In genomic region chr12:54749191-54749818, GRCh38 we compare ENCODE assay signal across 8 cellular contexts.
DNase-seq lines count a peak whose midpoint lies in the region; ATAC-seq, FAIRE-seq and TF ChIP-seq lines count a peak whose summit lies in the region.

No MANE protein-coding gene starts in this region.

- peaks cover 4% of the 10 kb centered on the region for H3K36me3 Mint-ChIP-seq in activated naive CD4-positive, alpha-beta T cell treated with anti-CD3 and anti-CD28 coated beads, Interleukin-2, amount 50 U/mL, for 24 hours

- TF ChIP-seq CTCF in WI38 (IDR thresholded peaks at IDR 0.05; ENCODE audit: low read depth, low read length) (peak; percentile 42; the same call in 1 of the 2 replicates), epithelial cell of proximal tubule (conservative IDR thresholded peaks at IDR 0.05; ENCODE audit: low read depth, low read length) (peak; percentile 85), neural cell (IDR thresholded peaks at IDR 0.05; ENCODE audit: poor library complexity, severe bottlenecking) (peak; percentile 89)

- no peaks in the 10 kb centered on the region for H3K9me2 ChIP-seq in neural cell (ENCODE audit: insufficient read depth, low read length)

- FAIRE-seq in H54 (lab: Jason Lieb, UNC): peak; percentile 91

- no peak overlapping the region for H3K4me2 ChIP-seq in neural cell (ENCODE audit: low read length)

- no peaks in the 10 kb centered on the region for H3K9me3 ChIP-seq in neural cell (ENCODE audit: low read length)

- no peak for TF ChIP-seq POLR2A in H54 (IDR thresholded peaks at IDR 0.05; ENCODE audit: low read depth, low read length)

- H3K4me1 Mint-ChIP-seq in activated naive CD4-positive, alpha-beta T cell treated with anti-CD3 and anti-CD28 coated beads, Interleukin-2, amount 50 U/mL, for 24 hours: peaks cover 20% of the 10 kb centered on the region

- peak overlapping the region; percentile 45 for H3K4me3 Mint-ChIP-seq in activated naive CD4-positive, alpha-beta T cell treated with anti-CD3 and anti-CD28 coated beads, Interleukin-2, amount 50 U/mL, for 24 hours

- H3K27ac ChIP-seq in neural cell (ENCODE audit: low read length): no peak overlapping the region

- H4K20me1 ChIP-seq in neural cell (ENCODE audit: insufficient read depth): no peaks in the 10 kb centered on the region

- H3K27me3 Mint-ChIP-seq in activated naive CD4-positive, alpha-beta T cell treated with anti-CD3 and anti-CD28 coated beads, Interleukin-2, amount 50 U/mL, for 24 hours: no peaks in the 10 kb centered on the region

- no peaks in the 10 kb centered on the region for H3K9me3 Mint-ChIP-seq in activated naive CD4-positive, alpha-beta T cell treated with anti-CD3 and anti-CD28 coated beads, Interleukin-2, amount 50 U/mL, for 24 hours

- no peaks in the 10 kb centered on the region for H3K36me3 ChIP-seq in neural cell (ENCODE audit: insufficient read depth, low read length)

- H3K27ac Mint-ChIP-seq in activated naive CD4-positive, alpha-beta T cell treated with anti-CD3 and anti-CD28 coated beads, Interleukin-2, amount 50 U/mL, for 24 hours: no peak overlapping the region

- H3K4me3 ChIP-seq in WI38 (ENCODE audit: low read depth, low read length) (no peak overlapping the region), epithelial cell of proximal tubule (ENCODE audit: low read depth, low read length) (no peak overlapping the region), neural cell (ENCODE audit: low read length) (no peak overlapping the region)

- no peaks in the 10 kb centered on the region for H3K27me3 ChIP-seq in neural cell (ENCODE audit: insufficient read depth, low read depth, low read length)

- TF ChIP-seq RAD21 in neural cell (conservative IDR thresholded peaks at IDR 0.05): peak; percentile 90

- no peaks in the 10 kb centered on the region for H3F3A ChIP-seq in neural cell (ENCODE audit: insufficient read depth, low read length, poor library complexity, severe bottlenecking)

- no peak for ATAC-seq in HG03457 (IDR thresholded peaks at IDR 0.05; ENCODE audit: unreplicated experiment)

- no peak overlapping the region for H2AFZ ChIP-seq in neural cell (ENCODE audit: low read depth, low read length)

- TF ChIP-seq EP300 in neural cell (conservative IDR thresholded peaks at IDR 0.05; ENCODE audit: poor library complexity, severe bottlenecking): no peak

- no peak overlapping the region for H3K9ac ChIP-seq in neural cell (ENCODE audit: low read length)

- no peaks in the 10 kb centered on the region for H3K79me2 ChIP-seq in neural cell (replicated peaks; ENCODE audit: insufficient read depth, low read length)

- no peak for DNase-seq in activated naive CD4-positive, alpha-beta T cell treated with Interleukin-2 at 50 U/mL for 16 hours
- DNase-seq in H54 (ENCODE audit: insufficient read length, low spot score): no peak
- DNase-seq in NCI-H1417 treated with DMSO at 0.1 percent for 48 hours (lab: John Stamatoyannopoulos, UW): peak; percentile 55
- no peak for DNase-seq in epithelial cell of proximal tubule (ENCODE audit: low read depth)

TF ChIP-seq in neural cell, 6 proteins besides CTCF, POLR2A, EP300 and RAD21:
- TF ChIP-seq TAF1 (IDR thresholded peaks at IDR 0.05; ENCODE audit: low read depth): no peak
- TF ChIP-seq SMC3 (conservative IDR thresholded peaks at IDR 0.05; ENCODE audit: poor library complexity): peak; percentile 94
